ENCODE assay signal across 1 cellular context in the genomic region with DNA sequence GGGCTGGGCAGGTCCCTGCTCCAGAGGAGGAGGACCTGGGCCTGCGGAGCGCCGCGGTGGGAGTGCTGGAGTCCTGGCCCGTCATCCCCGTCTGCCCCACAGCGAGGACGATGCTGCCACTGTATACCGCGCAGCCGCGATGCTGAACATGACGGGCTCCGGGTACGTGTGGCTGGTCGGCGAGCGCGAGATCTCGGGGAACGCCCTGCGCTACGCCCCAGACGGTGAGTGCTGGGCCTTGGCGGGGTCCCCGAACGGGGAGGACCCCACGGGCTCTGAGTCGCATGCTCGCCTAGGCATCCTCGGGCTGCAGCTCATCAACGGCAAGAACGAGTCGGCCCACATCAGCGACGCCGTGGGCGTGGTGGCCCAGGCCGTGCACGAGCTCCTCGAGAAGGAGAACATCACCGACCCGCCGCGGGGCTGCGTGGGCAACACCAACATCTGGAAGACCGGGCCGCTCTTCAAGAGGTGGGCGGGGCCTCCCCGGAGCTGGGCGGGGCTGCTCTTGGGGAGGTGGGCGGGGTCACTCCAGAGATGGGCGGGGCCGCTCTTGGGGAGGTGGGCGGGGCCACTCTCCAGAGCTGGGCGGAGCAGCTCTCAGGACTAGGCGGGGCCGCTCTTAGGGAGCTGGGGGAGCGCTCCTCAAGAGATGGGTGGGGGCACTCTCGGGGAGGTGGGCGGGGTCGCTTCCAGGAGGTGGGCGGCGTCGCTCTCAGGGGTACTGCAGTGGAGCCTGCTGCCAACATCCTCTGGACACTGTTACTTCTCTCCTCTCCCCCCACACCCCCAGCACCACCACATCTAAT.
A peak's percentile ranks its signal among the peaks of the same experiment; 100 is the strongest.
TF ChIP-seq lines count a peak whose summit lies in the region.

No MANE protein-coding gene starts in this region.

TF ChIP-seq in HepG2, 621 proteins besides CTCF, POLR2A, EP300 and RAD21:
- TF ChIP-seq, protein P1, sequence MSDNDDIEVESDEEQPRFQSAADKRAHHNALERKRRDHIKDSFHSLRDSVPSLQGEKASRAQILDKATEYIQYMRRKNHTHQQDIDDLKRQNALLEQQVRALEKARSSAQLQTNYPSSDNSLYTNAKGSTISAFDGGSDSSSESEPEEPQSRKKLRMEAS (IDR thresholded peaks at IDR 0.05) = 0 out of 2 replicates have a peak, but pooled peaks have one; percentile 12
- TF ChIP-seq ZNF737 (CRISPR knock-in tag; IDR thresholded peaks at IDR 0.05; ENCODE audit: borderline replicate concordance) = no peak
- TF ChIP-seq ZNF768 (CRISPR knock-in tag; IDR thresholded peaks at IDR 0.05) = peak; percentile 12; the same call in 1 of the 2 replicates
- 0 out of 2 replicates have a peak, but pooled peaks have one; percentile 17 for TF ChIP-seq ZNF263 (CRISPR knock-in tag; IDR thresholded peaks at IDR 0.05)
TF ChIP-seq in HepG2: peak in this region for 3.
